16 cellular contexts compared by ENCODE assay signal in genomic region chr5:31407921-31408714, GRCh38.
DNase-seq lines count a peak whose midpoint lies in the region; ATAC-seq and TF ChIP-seq lines count a peak whose summit lies in the region.
"Had no signal": no experiment of that assay in that cellular context is flagged by ENCODE, and none has a peak within 500 bp of the region (broad histone marks: within the 10 kb centered on the region; RNA-seq: fewer than 3 reads in every experiment).

No MANE protein-coding gene starts in this region.

- H3K4me1 Mint-ChIP-seq in nephron = peaks cover 39% of the 10 kb centered on the region
- H3K4me1 Mint-ChIP-seq in activated naive CD8-positive, alpha-beta T cell treated with anti-CD3 and anti-CD28 coated beads, Interleukin-2, amount 50 U/mL, for 24 hours = no peaks in the 10 kb centered on the region
- H3K4me1 Mint-ChIP-seq: neural crest cell had no signal

- no peaks in the 10 kb centered on the region for H3K9me3 ChIP-seq in right cardiac atrium (ENCODE audit: control insufficient read depth, low read length)
- H3K9me3 ChIP-seq: SJCRH30 had no signal

- no peaks in the 10 kb centered on the region for H3K9me3 Mint-ChIP-seq in nephron
- H3K9me3 Mint-ChIP-seq in activated naive CD8-positive, alpha-beta T cell treated with anti-CD3 and anti-CD28 coated beads, Interleukin-2, amount 50 U/mL, for 24 hours = no peaks in the 10 kb centered on the region
- H3K9me3 Mint-ChIP-seq: dendritic cell treated with granulocyte-macrophage colony-stimulating factor and Interleukin-4, amounts not matched to agents 40 ng/mL and 50 ng/mL, for 4 days; neural crest cell; stimulated activated naive CD8-positive, alpha-beta T cell treated with anti-CD3 and anti-CD28 coated beads, Interleukin-15, Interleukin-2, amounts not matched to agents 100 ng/mL and 50 ng/mL, for 24 hours had no signal

- H3K4me1 ChIP-seq in right cardiac atrium (ENCODE audit: control insufficient read depth, insufficient read depth, low read length) = no peaks in the 10 kb centered on the region
- H3K4me1 ChIP-seq: SJCRH30 had no signal

- ATAC-seq in activated naive CD8-positive, alpha-beta T cell treated with anti-CD3 and anti-CD28 coated beads, Interleukin-2, amount 50 U/mL, for 24 hours = no peak
- ATAC-seq in right cardiac atrium = no peak

- peak overlapping the region; percentile 77 to 85 (median 83) for H3K27ac Mint-ChIP-seq in nephron
- H3K27ac Mint-ChIP-seq in activated naive CD8-positive, alpha-beta T cell treated with anti-CD3 and anti-CD28 coated beads, Interleukin-2, amount 50 U/mL, for 24 hours = no peak overlapping the region
- H3K27ac Mint-ChIP-seq: dendritic cell treated with granulocyte-macrophage colony-stimulating factor and Interleukin-4, amounts not matched to agents 40 ng/mL and 50 ng/mL, for 4 days; stimulated activated naive CD8-positive, alpha-beta T cell treated with anti-CD3 and anti-CD28 coated beads, Interleukin-15, Interleukin-2, amounts not matched to agents 100 ng/mL and 50 ng/mL, for 24 hours had no signal

- TF ChIP-seq CTCF in nephron (IDR thresholded peaks at IDR 0.05; ENCODE audit: unreplicated experiment in 3 of 3) = no peak

- WGBS in right cardiac atrium = 90% methylated on average over 4 of the region's 4 CpGs

- DNase-seq in Caki2 (ENCODE audit: low read depth) (peak; percentile 30), M059J (ENCODE audit: low read depth) (peak; percentile 82), dermis blood vessel endothelial cell (peak; percentile 15), NCI-H1105 (lab: John Stamatoyannopoulos, UW) (no peak), anterior cingulate cortex (lab: John Stamatoyannopoulos, UW) (no peak), right cardiac atrium (no peak)
- DNase-seq in activated naive CD8-positive, alpha-beta T cell treated with anti-CD3 and anti-CD28 coated beads, Interleukin-2, amount 50 U/mL, for 24 hours = no peak
- DNase-seq: activated CD4-positive, alpha-beta T cell treated with anti-CD3 and anti-CD28 coated beads for 48 hours; activated T-cell treated with anti-CD3 and anti-CD28 coated beads, Interleukin-2, amount 50 U/mL, for 1 hour; DMS 273 treated with DMSO at 0.1 percent for 48 hours; SJCRH30 had no signal

- in situ Hi-C loops in Caki2 (cut with HindIII; ENCODE audit: low pct_unique_long_range_greater_than_20kb, low sequenced_read_pairs) = no loop called here

- no peak overlapping the region for H3K4me3 ChIP-seq in right cardiac atrium (ENCODE audit: low read length)
- H3K4me3 ChIP-seq: SJCRH30, skin epidermis had no signal

- intact Hi-C loops in right cardiac atrium (cut with DNase I) = no loop called here

- no peak overlapping the region for H3K27ac ChIP-seq in right cardiac atrium (ENCODE audit: low read length)
- H3K27ac ChIP-seq: SJCRH30, skin epidermis had no signal

- peaks cover 68% of the 10 kb centered on the region for H3K36me3 Mint-ChIP-seq in nephron (ENCODE audit: low read depth)
- H3K36me3 Mint-ChIP-seq in activated naive CD8-positive, alpha-beta T cell treated with anti-CD3 and anti-CD28 coated beads, Interleukin-2, amount 50 U/mL, for 24 hours (ENCODE audit: low read depth) = peaks cover 70% of the 10 kb centered on the region

- no peak overlapping the region for H3K4me3 Mint-ChIP-seq in nephron
- no peak overlapping the region for H3K4me3 Mint-ChIP-seq in activated naive CD8-positive, alpha-beta T cell treated with anti-CD3 and anti-CD28 coated beads, Interleukin-2, amount 50 U/mL, for 24 hours
- H3K4me3 Mint-ChIP-seq: dendritic cell treated with granulocyte-macrophage colony-stimulating factor and Interleukin-4, amounts not matched to agents 40 ng/mL and 50 ng/mL, for 4 days; neural crest cell; stimulated activated naive CD8-positive, alpha-beta T cell treated with anti-CD3 and anti-CD28 coated beads, Interleukin-15, Interleukin-2, amounts not matched to agents 100 ng/mL and 50 ng/mL, for 24 hours had no signal

- H3K27me3 ChIP-seq in right cardiac atrium (ENCODE audit: control insufficient read depth, insufficient read depth) = no peaks in the 10 kb centered on the region
- H3K27me3 ChIP-seq: SJCRH30 had no signal

- H3K27me3 Mint-ChIP-seq in nephron (ENCODE audit: low read depth) = no peaks in the 10 kb centered on the region
- no peaks in the 10 kb centered on the region for H3K27me3 Mint-ChIP-seq in activated naive CD8-positive, alpha-beta T cell treated with anti-CD3 and anti-CD28 coated beads, Interleukin-2, amount 50 U/mL, for 24 hours
- H3K27me3 Mint-ChIP-seq: dendritic cell treated with granulocyte-macrophage colony-stimulating factor and Interleukin-4, amounts not matched to agents 40 ng/mL and 50 ng/mL, for 4 days; stimulated activated naive CD8-positive, alpha-beta T cell treated with anti-CD3 and anti-CD28 coated beads, Interleukin-15, Interleukin-2, amounts not matched to agents 100 ng/mL and 50 ng/mL, for 24 hours had no signal

Comparison
In these comparisons a context has a peak if more than half of its experiments do, and no peak if none do; other contexts are left out.
1. DNase-seq: peak in Caki2 (single experiment), M059J (single experiment) and dermis blood vessel endothelial cell (single experiment); none in NCI-H1105 (single experiment), activated naive CD8-positive, alpha-beta T cell treated with anti-CD3 and anti-CD28 coated beads, Interleukin-2, amount 50 U/mL, for 24 hours (single experiment), anterior cingulate cortex (0 of 58) and right cardiac atrium (0 of 3).